In genomic region chr16:3187798-3188674, GRCh38 we compare ENCODE assay signal across 8 cellular contexts. TPM values are rescaled to one million over a fixed set of nuclear protein-coding genes. Genes with fewer than 3 reads are reported as not detected.
DNase-seq lines count a peak whose midpoint lies in the region; ATAC-seq and TF ChIP-seq lines count a peak whose summit lies in the region.

TSS of gene OR1F1 (plus strand) at chr16:3188204.

- H3K4me3 ChIP-seq in GM12865 (ENCODE audit: low read depth, low read length), result peak within 1 kb of the TSS; percentile 71

- DNase-seq in GM12865 (ENCODE audit: low read depth), result peak; percentile 88
- peak; percentile 60 for DNase-seq in NCI-H2171 (lab: John Stamatoyannopoulos, UW)
- DNase-seq in activated CD8-positive, alpha-beta memory T cell treated with anti-CD3 and anti-CD28 coated beads, Interleukin-2, amount 10 ng/mL, durations not matched to agents 7 days and 5 days, result peak; percentile 91
- DNase-seq in fibroblast of peridontal ligament (ENCODE audit: extremely low read depth), result peak; percentile 62
- peak; percentile 60 for DNase-seq in stimulated activated CD4-positive, alpha-beta T cell treated with anti-CD3 and anti-CD28 coated beads, Interleukin-12 subunit alpha, Interleukin-12 subunit beta, amount 100 ng/mL, for 4 hours
- DNase-seq in GM19240 (ENCODE audit: insufficient read length, low spot score), result no peak

- H3K4me3 Mint-ChIP-seq in activated CD8-positive, alpha-beta memory T cell treated with anti-CD3 and anti-CD28 coated beads, Interleukin-2, amount 10 ng/mL, durations not matched to agents 7 days and 5 days, result peak within 1 kb of the TSS; percentile 68

- peak within 1 kb of the TSS; percentile 77 for H3K27ac Mint-ChIP-seq in activated CD8-positive, alpha-beta memory T cell treated with anti-CD3 and anti-CD28 coated beads, Interleukin-2, amount 10 ng/mL, durations not matched to agents 7 days and 5 days

- no peak for TF ChIP-seq CTCF in GM12865 (IDR thresholded peaks at IDR 0.05; ENCODE audit: insufficient read depth, low read depth, low read length, missing control alignments)

- peak; percentile 58 for ATAC-seq in activated CD8-positive, alpha-beta memory T cell treated with anti-CD3 and anti-CD28 coated beads, Interleukin-2, amount 10 ng/mL, durations not matched to agents 7 days and 5 days
- ATAC-seq in HG03045 (IDR thresholded peaks at IDR 0.05; ENCODE audit: unreplicated experiment), result no peak
- no peak for ATAC-seq in HG03159 (IDR thresholded peaks at IDR 0.05; ENCODE audit: unreplicated experiment)

- peaks cover 2% of the 10 kb centered on the region for H3K9me3 Mint-ChIP-seq in activated CD8-positive, alpha-beta memory T cell treated with anti-CD3 and anti-CD28 coated beads, Interleukin-2, amount 10 ng/mL, durations not matched to agents 7 days and 5 days (ENCODE audit: low read depth)

- peaks cover 56% of the 10 kb centered on the region for H3K4me1 Mint-ChIP-seq in activated CD8-positive, alpha-beta memory T cell treated with anti-CD3 and anti-CD28 coated beads, Interleukin-2, amount 10 ng/mL, durations not matched to agents 7 days and 5 days

- H3K27me3 Mint-ChIP-seq in activated CD8-positive, alpha-beta memory T cell treated with anti-CD3 and anti-CD28 coated beads, Interleukin-2, amount 10 ng/mL, durations not matched to agents 7 days and 5 days, result peaks cover 86% of the 10 kb centered on the region

- CTCF ChIA-PET in activated CD8-positive, alpha-beta memory T cell treated with anti-CD3 and anti-CD28 coated beads, Interleukin-2, amount 10 ng/mL, durations not matched to agents 7 days and 5 days (lab: Charles Lee), result interaction anchor here (0.7 to 1.9 kb wide), 5 partner anchors 12 to 156 kb away, joined by 3 to 9 read pairs (median 3); no protein-coding TSS in a partner anchor

- H3K36me3 Mint-ChIP-seq in activated CD8-positive, alpha-beta memory T cell treated with anti-CD3 and anti-CD28 coated beads, Interleukin-2, amount 10 ng/mL, durations not matched to agents 7 days and 5 days, result peaks cover 11% of the 10 kb centered on the region

RNA-seq across cellular contexts. Expression of gene OR1F1, which starts in this region (rescaled TPM):
- not detected for total RNA-seq in activated CD8-positive, alpha-beta memory T cell treated with anti-CD3 and anti-CD28 coated beads, Interleukin-2, amount 10 ng/mL, durations not matched to agents 7 days and 5 days

Comparison
In these comparisons a context has a peak if more than half of its experiments do, and no peak if none do; other contexts are left out.
1. Peak in DNase-seq and ATAC-seq in activated CD8-positive, alpha-beta memory T cell treated with anti-CD3 and anti-CD28 coated beads, Interleukin-2, amount 10 ng/mL, durations not matched to agents 7 days and 5 days; RNA of the gene not detected or under 1 TPM.